In the genomic region with DNA sequence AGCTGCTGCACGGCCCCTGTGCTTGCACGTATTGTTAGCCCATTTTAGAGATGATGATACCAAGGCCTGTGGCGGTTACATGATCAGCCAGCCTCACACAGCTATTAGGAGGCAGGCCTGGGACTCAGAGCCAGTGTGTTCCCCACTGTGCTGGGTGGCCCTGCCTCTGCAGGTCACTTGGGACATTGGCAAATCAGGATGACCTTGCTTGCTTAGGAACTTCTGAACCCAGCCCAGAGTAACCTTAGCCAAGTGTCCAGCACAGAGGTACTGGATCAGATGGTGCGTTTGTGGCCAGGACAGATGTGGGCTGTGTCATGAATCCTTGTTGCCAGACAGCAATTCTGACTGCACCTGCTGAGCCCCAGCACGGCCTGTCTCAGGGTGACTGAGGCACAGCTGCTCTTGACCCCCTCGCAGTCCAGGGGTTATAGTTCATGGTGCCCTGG, we compare ENCODE assay signal across 20 cellular contexts.
"Had no signal": no experiment of that assay in that cellular context is flagged by ENCODE, and none has a peak within 500 bp of the region (broad histone marks: within the 10 kb centered on the region; RNA-seq: fewer than 3 reads in every experiment).

No MANE protein-coding gene starts in this region.

- H3K9ac ChIP-seq: parathyroid adenoma had no signal

- H2AFZ ChIP-seq: parathyroid adenoma had no signal

- H3K36me3 ChIP-seq: gastroesophageal sphincter, left ventricle myocardium inferior, sigmoid colon, tibial nerve, vagina had no signal

- ATAC-seq: activated naive CD4-positive, alpha-beta T cell treated with anti-CD3 and anti-CD28 coated beads, Interleukin-2, amount 50 U/mL, for 72 hours; esophagus mucosa; gastroesophageal sphincter; heart left ventricle had no signal

- H3K27ac ChIP-seq: gastroesophageal sphincter, heart left ventricle, left ventricle myocardium inferior, parathyroid adenoma, sigmoid colon, tibial nerve, vagina had no signal

- H3K4me3 ChIP-seq: gastroesophageal sphincter, heart left ventricle, left ventricle myocardium inferior, sigmoid colon, tibial nerve, vagina had no signal

- H3K79me2 ChIP-seq: parathyroid adenoma had no signal

- H3K27me3 ChIP-seq: gastroesophageal sphincter, heart left ventricle, sigmoid colon, tibial nerve, vagina had no signal

- DNase-seq: activated CD4-positive, alpha-beta T cell treated with anti-CD3 and anti-CD28 coated beads, Interleukin-2, amount 50 U/mL, for 1 hour; activated CD8-positive, alpha-beta memory T cell treated with anti-CD3 and anti-CD28 coated beads for 24 hours; activated CD8-positive, alpha-beta memory T cell treated with anti-CD3 and anti-CD28 coated beads, Interleukin-2, amount 50 U/mL, for 48 hours; activated effector memory CD4-positive, alpha-beta T cell treated with anti-CD3 and anti-CD28 coated beads, Interleukin-2, amount 50 U/mL, for 16 hours; activated T-cell treated with anti-CD3 and anti-CD28 coated beads, Interleukin-2, amount 50 U/mL, for 48 hours; amniotic stem cell; effector CD8-positive, alpha-beta T cell; left ventricle myocardium inferior; sigmoid colon; stimulated activated CD4-positive, alpha-beta T cell treated with anti-CD3 and anti-CD28 coated beads, Interleukin-12 subunit alpha, Interleukin-12 subunit beta, amount 100 ng/mL, for 4 hours; stimulated activated CD4-positive, alpha-beta T cell treated with anti-CD3 and anti-CD28 coated beads, Interleukin-1b, Interleukin-23, amount 100 ng/mL, for 48 hours; stimulated activated CD8-positive, alpha-beta memory T cell treated with anti-CD3 and anti-CD28 coated beads, Interleukin-4, amount 100 ng/mL, for 48 hours; stimulated activated naive CD4-positive, alpha-beta T cell treated with Interleukin-2 at 50 U/mL for 16 hours had no signal

- H3K9me3 ChIP-seq: gastroesophageal sphincter, heart left ventricle, left ventricle myocardium inferior, sigmoid colon, tibial nerve, vagina had no signal

- H3K4me1 ChIP-seq: parathyroid adenoma had no signal
